In genomic region chr6:31834704-31835375, GRCh38 we compare ENCODE assay signal across 1 cellular context.
TF ChIP-seq lines count a peak whose summit lies in the region.

No MANE protein-coding gene starts in this region.

TF ChIP-seq in HepG2, 621 proteins besides CTCF, POLR2A, EP300 and RAD21 (continued from another document and continues in another):
- TF ChIP-seq ZBTB40 (IDR thresholded peaks at IDR 0.05), result no peak
- peak; percentile 79 for TF ChIP-seq ZBTB40 (CRISPR knock-in tag; IDR thresholded peaks at IDR 0.05)
- TF ChIP-seq ZNF142 (CRISPR knock-in tag; IDR thresholded peaks at IDR 0.05), result peak; percentile 4; the same call in 1 of the 2 replicates
- peak; percentile 87; the same call in 1 of the 2 replicates for TF ChIP-seq ZNF383 (CRISPR knock-in tag; IDR thresholded peaks at IDR 0.05; ENCODE audit: borderline replicate concordance)
- TF ChIP-seq ZNF317 (CRISPR knock-in tag; IDR thresholded peaks at IDR 0.05), result peak; percentile 67; the same call in 1 of the 2 replicates
- TF ChIP-seq ZNF556 (CRISPR knock-in tag; IDR thresholded peaks at IDR 0.05; ENCODE audit: borderline replicate concordance), result peak; percentile 54; the same call in 1 of the 2 replicates
- TF ChIP-seq MAFK (conservative IDR thresholded peaks at IDR 0.05 in 1 of 2, IDR thresholded peaks at IDR 0.05 in 1 of 2; ENCODE audit: low read length in 2 of 2), result 0 out of 4 replicates have a peak, but pooled peaks of 1 of the 2 experiments have one; percentile 1
- no peak for TF ChIP-seq ZNF724P (CRISPR knock-in tag; IDR thresholded peaks at IDR 0.05; ENCODE audit: borderline replicate concordance)
- TF ChIP-seq SRY (CRISPR knock-in tag; IDR thresholded peaks at IDR 0.05), result peak; percentile 42; the same call in 1 of the 2 replicates
- no peak for TF ChIP-seq PREB (CRISPR knock-in tag; IDR thresholded peaks at IDR 0.05)
- TF ChIP-seq ZNF7 (CRISPR knock-in tag; IDR thresholded peaks at IDR 0.05), result no peak
- peak; percentile 72 for TF ChIP-seq TAF15 (IDR thresholded peaks at IDR 0.05; ENCODE audit: low read depth, low read length, poor library complexity, severe bottlenecking)
- TF ChIP-seq MED1 (CRISPR knock-in tag; IDR thresholded peaks at IDR 0.05), result peak; percentile 73
- peak; percentile 86 for TF ChIP-seq ZNF883 (CRISPR knock-in tag; IDR thresholded peaks at IDR 0.05; ENCODE audit: not compliant biosample characterization)
- TF ChIP-seq ZFP41 (CRISPR knock-in tag; IDR thresholded peaks at IDR 0.05; ENCODE audit: borderline replicate concordance), result peak; percentile 57; the same call in 1 of the 2 replicates
- TF ChIP-seq HNRNPLL (IDR thresholded peaks at IDR 0.05; ENCODE audit: low read depth, low read length, poor library complexity, severe bottlenecking), result no peak
- TF ChIP-seq PRDM4 (CRISPR knock-in tag; IDR thresholded peaks at IDR 0.05; ENCODE audit: borderline replicate concordance), result peak; percentile 80; the same call in 1 of the 2 replicates
- peak; percentile 70 for TF ChIP-seq GMEB1 (CRISPR knock-in tag; IDR thresholded peaks at IDR 0.05; ENCODE audit: borderline replicate concordance)
- TF ChIP-seq ZNF772 (CRISPR knock-in tag; IDR thresholded peaks at IDR 0.05), result peak; percentile 73; the same call in 1 of the 2 replicates
- TF ChIP-seq FOXJ3 (CRISPR knock-in tag; IDR thresholded peaks at IDR 0.05; ENCODE audit: borderline replicate concordance), result peak; percentile 81; the same call in 1 of the 2 replicates
- no peak for TF ChIP-seq ZNF652 (CRISPR knock-in tag; IDR thresholded peaks at IDR 0.05; ENCODE audit: borderline replicate concordance, low read depth)
- TF ChIP-seq SP5 (CRISPR knock-in tag; IDR thresholded peaks at IDR 0.05; ENCODE audit: borderline replicate concordance, low read depth), result no peak
- peak; percentile 85 to 89; a peak in 2 of 4 replicates for TF ChIP-seq HMGXB4 (CRISPR knock-in tag; IDR thresholded peaks at IDR 0.05; ENCODE audit: borderline replicate concordance in 1 of 2, low read depth in 1 of 2)
